In the genomic region with DNA sequence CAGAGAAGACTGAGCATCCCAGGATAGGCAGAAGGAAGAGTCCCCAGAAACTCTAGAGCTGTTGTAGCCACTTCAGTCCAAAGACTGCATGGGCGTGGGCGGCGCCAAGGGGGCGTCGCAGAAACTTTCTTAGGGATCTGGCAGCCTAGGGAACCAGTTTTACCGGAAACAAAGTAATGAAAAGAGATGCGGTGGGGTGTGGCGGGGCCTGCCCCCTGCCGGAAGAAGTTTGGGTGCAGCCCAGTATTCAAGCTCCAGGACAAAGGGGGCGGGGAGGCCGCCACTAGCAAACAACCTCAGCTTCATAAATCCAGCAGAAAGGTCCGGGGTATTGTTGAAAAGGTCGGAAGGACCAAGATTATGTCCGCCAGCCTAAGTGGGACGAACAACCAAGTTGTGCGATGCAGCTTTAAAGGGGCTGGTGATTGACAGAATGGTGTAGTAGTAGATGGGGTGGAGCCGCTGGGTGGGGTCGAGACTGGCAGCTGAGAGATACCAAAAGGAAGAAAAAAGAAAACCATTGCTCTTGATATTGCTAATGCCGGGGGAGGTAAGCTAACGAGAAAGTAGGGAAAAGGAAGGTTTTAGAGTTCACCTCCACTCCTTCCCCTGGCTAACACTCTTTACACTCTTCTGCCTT, we compare ENCODE assay signal across 8 cellular contexts.
DNase-seq lines count a peak whose midpoint lies in the region; ATAC-seq lines count a peak whose summit lies in the region.

No MANE protein-coding gene starts in this region.

- H3K18ac ChIP-seq in mesendoderm (ENCODE audit: low read length), result peak overlapping the region; percentile 95

- H3K4ac ChIP-seq in mesendoderm (ENCODE audit: low read depth, low read length), result no peak overlapping the region

- H4K8ac ChIP-seq in mesendoderm (ENCODE audit: low read depth, low read length), result no peak overlapping the region

- DNase-seq in ELF-1 (ENCODE audit: low read depth, low spot score) (peak; percentile 97), mesendoderm (peak; percentile 91), NCI-H1694 treated with DMSO at 0.1 percent for 48 hours (lab: John Stamatoyannopoulos, UW) (no peak)
- DNase-seq in Jurkat, Clone E6-1 (ENCODE audit: low read depth, low spot score), result peak; percentile 66
- DNase-seq in activated CD4-positive, alpha-beta T cell treated with anti-CD3 and anti-CD28 coated beads for 1 hour, result peak; percentile 9
- DNase-seq in effector memory CD4-positive, alpha-beta T cell, result peak in 2 of 3 donors; percentile 1 to 8
- peak in 4 of 6 experiments; percentile 0 to 53 (median 28) for DNase-seq in stimulated activated naive CD4-positive, alpha-beta T cell (lab: John Stamatoyannopoulos, UW)

- peak overlapping the region; percentile 72 for H3K4me3 ChIP-seq in Jurkat, Clone E6-1 (ENCODE audit: low read length)
- peak overlapping the region; percentile 68 for H3K4me3 ChIP-seq in effector memory CD4-positive, alpha-beta T cell (ENCODE audit: insufficient read depth, low read depth, low read length, poor library complexity, severe bottlenecking)
- peak overlapping the region; percentile 66 for H3K4me3 ChIP-seq in mesendoderm (ENCODE audit: low read length)

- H3K23ac ChIP-seq in mesendoderm (ENCODE audit: low read length), result no peak overlapping the region

- H3K79me1 ChIP-seq in mesendoderm (ENCODE audit: low read length), result no peaks in the 10 kb centered on the region

- peak overlapping the region; percentile 90 for H3K56ac ChIP-seq in mesendoderm (ENCODE audit: low read length)

- no peak overlapping the region for H2BK15ac ChIP-seq in mesendoderm (replicated peaks; ENCODE audit: low read depth)

- no peaks in the 10 kb centered on the region for H3K9me3 ChIP-seq in effector memory CD4-positive, alpha-beta T cell (ENCODE audit: control insufficient read depth, low read length)

- H2BK120ac ChIP-seq in mesendoderm (ENCODE audit: low read depth, low read length), result no peak overlapping the region

- H3K36me3 ChIP-seq in effector memory CD4-positive, alpha-beta T cell (ENCODE audit: control insufficient read depth, insufficient read depth, low read length), result no peaks in the 10 kb centered on the region
- H3K36me3 ChIP-seq in mesendoderm (ENCODE audit: control insufficient read depth, insufficient read depth, low read length), result no peaks in the 10 kb centered on the region

- H3K9ac ChIP-seq in mesendoderm (ENCODE audit: low read length), result peak overlapping the region; percentile 79

- H3K27ac ChIP-seq in effector memory CD4-positive, alpha-beta T cell (ENCODE audit: insufficient read depth, low read length, poor library complexity, severe bottlenecking), result no peak overlapping the region
- peak overlapping the region; percentile 94 for H3K27ac ChIP-seq in mesendoderm (ENCODE audit: low read depth, low read length)

- peak; percentile 85 for ATAC-seq in GM21619 (IDR thresholded peaks at IDR 0.05; ENCODE audit: unreplicated experiment)

- no peak overlapping the region for H4K5ac ChIP-seq in mesendoderm (ENCODE audit: low read length)

- H3K4me1 ChIP-seq in effector memory CD4-positive, alpha-beta T cell (ENCODE audit: control insufficient read depth, insufficient read depth, low read length, poor library complexity, severe bottlenecking), result peaks cover 4% of the 10 kb centered on the region
- H3K4me1 ChIP-seq in mesendoderm (ENCODE audit: control insufficient read depth, low read depth, low read length), result no peaks in the 10 kb centered on the region

- H2BK5ac ChIP-seq in mesendoderm (ENCODE audit: low read length), result peak overlapping the region; percentile 78

- no peaks in the 10 kb centered on the region for H3K27me3 ChIP-seq in effector memory CD4-positive, alpha-beta T cell (replicated peaks; ENCODE audit: control insufficient read depth, insufficient read depth, low read length, poor library complexity, severe bottlenecking)
- H3K27me3 ChIP-seq in mesendoderm (ENCODE audit: insufficient read depth, low read length, poor library complexity), result no peaks in the 10 kb centered on the region

- WGBS in mesendoderm (ENCODE audit: extremely low coverage, insufficient coverage, low lambda C conversion rate), result no CpG with 5 or more reads among the region's 20 CpGs

- peaks cover 2% of the 10 kb centered on the region for H3K79me2 ChIP-seq in mesendoderm (ENCODE audit: control insufficient read depth, insufficient read depth, low read length)

- H3K4me2 ChIP-seq in mesendoderm (ENCODE audit: low read length), result peak overlapping the region; percentile 38

- H2AK5ac ChIP-seq in mesendoderm (ENCODE audit: low read length), result no peak overlapping the region
